In the genomic region with DNA sequence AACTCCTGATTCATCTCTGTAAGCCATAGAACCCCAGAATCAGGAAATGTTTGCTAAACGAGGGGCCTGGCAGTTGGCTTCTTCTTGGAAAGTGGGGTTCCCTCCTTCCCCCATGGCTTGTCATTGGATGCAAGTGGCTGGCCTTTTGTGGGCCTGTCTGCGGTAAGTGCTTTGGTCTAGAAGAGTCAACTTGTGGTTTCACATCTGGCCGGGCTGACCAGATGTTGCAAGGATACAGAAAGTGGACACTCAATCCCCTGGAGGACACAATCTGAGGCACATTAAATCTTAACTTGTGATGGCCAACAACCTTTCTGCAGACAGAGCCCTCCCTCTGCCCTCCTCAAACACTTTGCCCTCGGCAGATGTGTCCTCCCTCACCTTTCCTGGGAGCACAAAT, we compare ENCODE assay signal across 8 cellular contexts. TPM values are rescaled to one million over a fixed set of nuclear protein-coding genes. Genes with fewer than 3 reads are reported as not detected.
DNase-seq lines count a peak whose midpoint lies in the region; ATAC-seq and TF ChIP-seq lines count a peak whose summit lies in the region.

No MANE protein-coding gene starts in this region.

- H3K27ac Mint-ChIP-seq in activated naive CD4-positive, alpha-beta T cell treated with anti-CD3 and anti-CD28 coated beads, Interleukin-2, amount 10 ng/mL, durations not matched to agents 7 days and 5 days = no peak overlapping the region
- H3K27ac Mint-ChIP-seq in activated CD8-positive, alpha-beta T cell treated with anti-CD3 and anti-CD28 coated beads for 36 hours = peak overlapping the region; percentile 93

- CTCF ChIA-PET in activated naive CD4-positive, alpha-beta T cell treated with anti-CD3 and anti-CD28 coated beads, Interleukin-2, amount 10 ng/mL, durations not matched to agents 7 days and 5 days (lab: Charles Lee) = no interaction called here
- CTCF ChIA-PET in activated CD8-positive, alpha-beta T cell treated with anti-CD3 and anti-CD28 coated beads for 36 hours (lab: Charles Lee) = interaction anchor here (1.4 kb wide), 1 partner anchor 93 kb away, joined by 3 read pairs; no protein-coding TSS in a partner anchor
- CTCF ChIA-PET in GM10248 (lab: Yijun Ruan, JAX) = interaction anchor here (1.0 to 1.3 kb wide), 3 partner anchors 20 to 814 kb away, joined by 3 to 4 read pairs (median 3); no protein-coding TSS in a partner anchor

- no peak for DNase-seq in activated naive CD4-positive, alpha-beta T cell treated with anti-CD3 and anti-CD28 coated beads, Interleukin-2, amount 10 ng/mL, durations not matched to agents 7 days and 5 days
- DNase-seq in activated naive CD4-positive, alpha-beta T cell (lab: John Stamatoyannopoulos, UW) = no peak
- no peak for DNase-seq in activated CD8-positive, alpha-beta T cell treated with anti-CD3 and anti-CD28 coated beads for 36 hours
- DNase-seq in upper lobe of left lung (no peak), NCI-H2227 treated with DMSO at 0.1 percent for 48 hours (lab: John Stamatoyannopoulos, UW) (no peak), GM10248 (ENCODE audit: extremely low spot score) (no peak)
- no peak for DNase-seq in stimulated activated CD4-positive, alpha-beta T cell treated with anti-CD3 and anti-CD28 coated beads, Interleukin-1b, Interleukin-23, amount 100 ng/mL, for 48 hours

- no peak for TF ChIP-seq CTCF in activated CD8-positive, alpha-beta T cell treated with anti-CD3 and anti-CD28 coated beads for 36 hours (IDR thresholded peaks at IDR 0.05)
- TF ChIP-seq CTCF in upper lobe of left lung (IDR thresholded peaks at IDR 0.05) = no peak
- TF ChIP-seq CTCF in GM10248 (IDR thresholded peaks at IDR 0.05; ENCODE audit: control extremely low read depth, extremely low read depth, low read depth, missing control alignments) = no peak

- no peak for TF ChIP-seq POLR2A in upper lobe of left lung (IDR thresholded peaks at IDR 0.05)

- peak overlapping the region; percentile 85; the same call in 1 of the 2 replicates for H3K4me3 ChIP-seq in iPS-20b (ENCODE audit: low read length)
- peak overlapping the region in 2 of 4 donors; percentile 65 to 85 for H3K4me3 ChIP-seq in upper lobe of left lung

- 52 to 58% methylated on average over 4 of the region's 4 CpGs for WGBS in upper lobe of left lung, 2 donors

- peaks cover 9% of the 10 kb centered on the region for H3K4me1 ChIP-seq in iPS-20b (ENCODE audit: insufficient read depth, low read length)
- H3K4me1 ChIP-seq in upper lobe of left lung = peaks cover 20 to 43% (median 42%) of the 10 kb centered on the region in 4 donors

- no peak for ATAC-seq in activated CD8-positive, alpha-beta T cell treated with anti-CD3 and anti-CD28 coated beads for 36 hours
- ATAC-seq in upper lobe of left lung (ENCODE audit: low FRiP score in 2 of 2) = no peak

- H3K27ac ChIP-seq in iPS-20b (ENCODE audit: low read length) = no peak overlapping the region
- peak overlapping the region in 3 of 4 donors; percentile 86 to 89 (median 86) for H3K27ac ChIP-seq in upper lobe of left lung

- peak overlapping the region; percentile 89 for H3K4me3 Mint-ChIP-seq in activated naive CD4-positive, alpha-beta T cell treated with anti-CD3 and anti-CD28 coated beads, Interleukin-2, amount 10 ng/mL, durations not matched to agents 7 days and 5 days
- H3K4me3 Mint-ChIP-seq in activated CD8-positive, alpha-beta T cell treated with anti-CD3 and anti-CD28 coated beads for 36 hours = peak overlapping the region; percentile 90

- no peak for TF ChIP-seq EP300 in upper lobe of left lung (IDR thresholded peaks at IDR 0.05)

- POLR2A ChIA-PET in activated CD8-positive, alpha-beta T cell treated with anti-CD3 and anti-CD28 coated beads for 36 hours (lab: Charles Lee) = interaction anchor here (1.0 to 1.2 kb wide), 4 partner anchors 22 to 183 kb away, joined by 3 to 5 read pairs (median 4); partner anchors contain the start of gene BCL2A1
- POLR2A ChIA-PET in GM10248 (lab: Yijun Ruan, JAX) = no interaction called here

- H3K9ac ChIP-seq in iPS-20b (ENCODE audit: low read depth, low read length) = peak overlapping the region; percentile 76; the same call in 1 of the 2 replicates

- H3K36me3 Mint-ChIP-seq in activated naive CD4-positive, alpha-beta T cell treated with anti-CD3 and anti-CD28 coated beads, Interleukin-2, amount 10 ng/mL, durations not matched to agents 7 days and 5 days = peaks cover 4% of the 10 kb centered on the region
- peaks cover 5% of the 10 kb centered on the region for H3K36me3 Mint-ChIP-seq in activated CD8-positive, alpha-beta T cell treated with anti-CD3 and anti-CD28 coated beads for 36 hours (ENCODE audit: low read depth)

- H3K36me3 ChIP-seq in iPS-20b (ENCODE audit: insufficient read depth, low read depth, low read length) (no peaks in the 10 kb centered on the region), upper lobe of left lung (peaks cover 0 to 6% (median 0%) of the 10 kb centered on the region in 4 donors)

- H3K27me3 ChIP-seq in iPS-20b (ENCODE audit: insufficient read depth, low read length) = peaks cover 21% of the 10 kb centered on the region
- H3K27me3 ChIP-seq in upper lobe of left lung = no peaks in the 10 kb centered on the region

- H3K4me1 Mint-ChIP-seq in activated naive CD4-positive, alpha-beta T cell treated with anti-CD3 and anti-CD28 coated beads, Interleukin-2, amount 10 ng/mL, durations not matched to agents 7 days and 5 days = peaks cover 32% of the 10 kb centered on the region
- peaks cover 31% of the 10 kb centered on the region for H3K4me1 Mint-ChIP-seq in activated CD8-positive, alpha-beta T cell treated with anti-CD3 and anti-CD28 coated beads for 36 hours (ENCODE audit: low read depth)

- H3K9me3 Mint-ChIP-seq in activated naive CD4-positive, alpha-beta T cell treated with anti-CD3 and anti-CD28 coated beads, Interleukin-2, amount 10 ng/mL, durations not matched to agents 7 days and 5 days = no peaks in the 10 kb centered on the region
- no peaks in the 10 kb centered on the region for H3K9me3 Mint-ChIP-seq in activated CD8-positive, alpha-beta T cell treated with anti-CD3 and anti-CD28 coated beads for 36 hours

- H3K9me3 ChIP-seq in iPS-20b (ENCODE audit: insufficient read depth, low read depth, low read length) (no peaks in the 10 kb centered on the region), upper lobe of left lung (no peaks in the 10 kb centered on the region)

- intact Hi-C loops in activated CD8-positive, alpha-beta T cell treated with anti-CD3 and anti-CD28 coated beads for 36 hours (cut with micrococcal nuclease) = no loop called here

- H3K27me3 Mint-ChIP-seq in activated naive CD4-positive, alpha-beta T cell treated with anti-CD3 and anti-CD28 coated beads, Interleukin-2, amount 10 ng/mL, durations not matched to agents 7 days and 5 days = peaks cover 17% of the 10 kb centered on the region
- H3K27me3 Mint-ChIP-seq in activated CD8-positive, alpha-beta T cell treated with anti-CD3 and anti-CD28 coated beads for 36 hours = no peaks in the 10 kb centered on the region

RNA-seq across cellular contexts. Expression of gene FAH, which starts 1.1 kb away (rescaled TPM):
- total RNA-seq in activated CD8-positive, alpha-beta T cell treated with anti-CD3 and anti-CD28 coated beads for 36 hours = 10 to 100 TPM; 58.9 to 61.0 TPM
- total RNA-seq in upper lobe of left lung = 10 to 100 TPM; 14.0 to 46.1 (median 34.5) TPM
